ENCODE assay signal across 9 cellular contexts in genomic region chr11:46649180-46649738, GRCh38. TPM values are rescaled to one million over a fixed set of nuclear protein-coding genes. Genes with fewer than 3 reads are reported as not detected.
DNase-seq lines count a peak whose midpoint lies in the region; ATAC-seq and TF ChIP-seq lines count a peak whose summit lies in the region.
"Had no signal": no experiment of that assay in that cellular context is flagged by ENCODE, and none has a peak within 500 bp of the region (broad histone marks: within the 10 kb centered on the region; RNA-seq: fewer than 3 reads in every experiment).

No MANE protein-coding gene starts in this region.

- no peak overlapping the region for H3K4me3 ChIP-seq in right lobe of liver
- H3K4me3 ChIP-seq in thoracic aorta: peak overlapping the region; percentile 27

- TF ChIP-seq CTCF in chondrocyte (IDR thresholded peaks at IDR 0.05): no peak
- no peak for TF ChIP-seq CTCF in right lobe of liver (IDR thresholded peaks at IDR 0.05)
- no peak for TF ChIP-seq CTCF in thoracic aorta (IDR thresholded peaks at IDR 0.05)

- peaks cover 25% of the 10 kb centered on the region for H3K4me1 Mint-ChIP-seq in chondrocyte (ENCODE audit: low read depth)

- H3K4me3 Mint-ChIP-seq in chondrocyte (ENCODE audit: unreplicated experiment): peak overlapping the region; percentile 34

- H3K27ac Mint-ChIP-seq in chondrocyte (ENCODE audit: unreplicated experiment): peak overlapping the region; percentile 98

- H3K27me3 ChIP-seq in right lobe of liver (no peaks in the 10 kb centered on the region), thoracic aorta (replicated peaks; ENCODE audit: insufficient read depth) (no peaks in the 10 kb centered on the region)
- H3K27me3 ChIP-seq: neutrophil had no signal

- no peaks in the 10 kb centered on the region for H3K27me3 Mint-ChIP-seq in chondrocyte (ENCODE audit: low read depth)

- intact Hi-C loops in right lobe of liver (cut with DNase I): no loop called here

- H3K9me3 Mint-ChIP-seq in chondrocyte (ENCODE audit: low read depth): no peaks in the 10 kb centered on the region

- H3K4me1 ChIP-seq in right lobe of liver (peaks cover 0 to 11% (median 0%) of the 10 kb centered on the region in 4 donors), thoracic aorta (ENCODE audit: control insufficient read depth in 1 of 2, low read depth in 2 of 2) (peaks cover 22 to 32% of the 10 kb centered on the region in 2 donors)

- H3K36me3 ChIP-seq in right lobe of liver (peaks cover 6 to 64% (median 15%) of the 10 kb centered on the region in 4 donors), thoracic aorta (peaks cover 52% of the 10 kb centered on the region)

- DNase-seq in NCI-H2029 treated with DMSO at 0.1 percent for 48 hours (lab: John Stamatoyannopoulos, UW) (peak; percentile 69), chondrocyte (ENCODE audit: low spot score) (no peak), right lobe of liver (peak in 1 of 3 donors; percentile 74), thoracic aorta (ENCODE audit: low spot score) (peak; percentile 47), mesenteric fat pad (ENCODE audit: low spot score) (no peak), NCI-H82 treated with DMSO at 0.1 percent for 48 hours (lab: John Stamatoyannopoulos, UW; ENCODE audit: unreplicated experiment) (no peak)

- WGBS in right lobe of liver (ENCODE audit: insufficient coverage, low coverage, low lambda C conversion rate, missing lambda C conversion rate): 37% methylated on average over 2 of the region's 2 CpGs

- H3K9me3 ChIP-seq in right lobe of liver (no peaks in the 10 kb centered on the region), thoracic aorta (no peaks in the 10 kb centered on the region)
- H3K9me3 ChIP-seq: neutrophil had no signal

- peaks cover 14% of the 10 kb centered on the region for H3K36me3 Mint-ChIP-seq in chondrocyte (ENCODE audit: low read depth)

- no peak for TF ChIP-seq POLR2A in right lobe of liver (IDR thresholded peaks at IDR 0.05)

- ATAC-seq in right lobe of liver (peak; percentile 72 to 98 (median 92)), thoracic aorta (ENCODE audit: insufficient number of reproducible peaks, low FRiP score, low read depth) (peak; percentile 82), GM21390 (IDR thresholded peaks at IDR 0.05; ENCODE audit: unreplicated experiment) (no peak), HG03521 (IDR thresholded peaks at IDR 0.05; ENCODE audit: unreplicated experiment) (no peak)

- H3K27ac ChIP-seq in right lobe of liver (peak overlapping the region in 2 of 3 donors; percentile 19 to 38), thoracic aorta (peak overlapping the region; percentile 89)
- H3K27ac ChIP-seq: neutrophil had no signal

RNA-seq across cellular contexts. Expression of gene ATG13, which starts 31.9 kb away (rescaled TPM):
- 60.6 to 76.0 TPM (median 67.1 TPM) in 3 replicates for total RNA-seq in chondrocyte
- total RNA-seq in right lobe of liver: 10 to 100 TPM; 34.5 to 60.9 (median 41.1) TPM
- total RNA-seq in thoracic aorta: 100 to 1,000 TPM; 121 to 144 TPM
- total RNA-seq in mesenteric fat pad: 49.7 TPM

RNA-seq across cellular contexts. Expression of gene HARBI1, which starts 32.2 kb away (rescaled TPM):
- total RNA-seq in chondrocyte (4.3 to 7.3 TPM (median 5.3 TPM) in 3 replicates), right lobe of liver (1 to 10 TPM; 2.0 to 3.4 (median 2.9) TPM), thoracic aorta (1 to 10 TPM in 1 of 2 donors, not detected in 1; 1.1 TPM), mesenteric fat pad (4.9 TPM)

RNA-seq across cellular contexts. Expression of gene ARHGAP1, which starts 51.2 kb away (rescaled TPM):
- total RNA-seq in chondrocyte (109 to 163 TPM (median 155 TPM) in 3 replicates), right lobe of liver (10 to 100 TPM; 26.5 to 46.2 (median 30.9) TPM), thoracic aorta (100 to 1,000 TPM; 106 to 159 TPM), mesenteric fat pad (103 TPM)

RNA-seq across cellular contexts. Expression of gene ZNF408, which starts 51.6 kb away (rescaled TPM):
- 12.3 to 15.5 TPM (median 14.6 TPM) in 3 replicates for total RNA-seq in chondrocyte
- 10 to 100 TPM in 1 of 6 experiments, 1 to 10 TPM in 5; 4.0 to 16.3 (median 6.9) TPM for total RNA-seq in right lobe of liver
- total RNA-seq in thoracic aorta: 10 to 100 TPM in 1 of 2 donors, 1 to 10 TPM in 1; 5.9 to 11.9 TPM
- total RNA-seq in mesenteric fat pad: 5.8 TPM

RNA-seq across cellular contexts. Expression of gene AMBRA1, which starts 55.4 kb away (rescaled TPM):
- total RNA-seq in chondrocyte (21.5 to 25.1 TPM (median 24.9 TPM) in 3 replicates), right lobe of liver (10 to 100 TPM; 11.0 to 15.7 (median 13.6) TPM), thoracic aorta (10 to 100 TPM; 35.2 to 42.2 TPM), mesenteric fat pad (22.3 TPM)

Comparison
In these comparisons a context has a peak if more than half of its experiments do, and no peak if none do; other contexts are left out.
1. DNase-seq: peak in NCI-H2029 treated with DMSO at 0.1 percent for 48 hours (single experiment) and thoracic aorta (single experiment); none in chondrocyte (single experiment), mesenteric fat pad (single experiment) and NCI-H82 treated with DMSO at 0.1 percent for 48 hours (single experiment).
2. ATAC-seq: peak in right lobe of liver (4 of 4) and thoracic aorta (single experiment); none in GM21390 (single experiment) and HG03521 (single experiment).